ENCODE assay signal across 8 cellular contexts in genomic region chr10:29386347-29386999, GRCh38.
A peak's percentile ranks its signal among the peaks of the same experiment; 100 is the strongest.
DNase-seq lines count a peak whose midpoint lies in the region; ATAC-seq, FAIRE-seq and TF ChIP-seq lines count a peak whose summit lies in the region.

No MANE protein-coding gene starts in this region.

- peak overlapping the region; percentile 33; the same call in 1 of the 2 replicates for H2AFZ ChIP-seq in MM.1S (ENCODE audit: low read length)
- no peak overlapping the region for H2AFZ ChIP-seq in astrocyte (ENCODE audit: low read depth, low read length)
- H2AFZ ChIP-seq in keratinocyte (ENCODE audit: control insufficient read depth, low read length): no peak overlapping the region

- TF ChIP-seq POLR2A in tibial nerve (IDR thresholded peaks at IDR 0.05): no peak

- no peaks in the 10 kb centered on the region for H3K36me3 Mint-ChIP-seq in CD4-positive, alpha-beta memory T cell
- H3K36me3 Mint-ChIP-seq in astrocyte (ENCODE audit: low read depth, unreplicated experiment): peaks cover 3% of the 10 kb centered on the region

- intact Hi-C loops in CD4-positive, alpha-beta memory T cell (cut with micrococcal nuclease): loop anchor here (2.0 kb wide), 1 partner anchor 62 kb away; no protein-coding TSS in a partner anchor

- H3K9me3 Mint-ChIP-seq in CD4-positive, alpha-beta memory T cell: no peaks in the 10 kb centered on the region
- H3K9me3 Mint-ChIP-seq in astrocyte (ENCODE audit: unreplicated experiment): peaks cover 7% of the 10 kb centered on the region

- no peak overlapping the region for H3K4me3 Mint-ChIP-seq in CD4-positive, alpha-beta memory T cell
- H3K4me3 Mint-ChIP-seq in astrocyte (ENCODE audit: unreplicated experiment): no peak overlapping the region

- H3K27ac ChIP-seq in CD4-positive, alpha-beta memory T cell (ENCODE audit: low read depth, low read length): no peak overlapping the region
- H3K27ac ChIP-seq in MM.1S (ENCODE audit: low read length): no peak overlapping the region
- H3K27ac ChIP-seq in astrocyte (ENCODE audit: low read depth, low read length): no peak overlapping the region
- no peak overlapping the region for H3K27ac ChIP-seq in keratinocyte (ENCODE audit: control insufficient read depth, insufficient read depth, low read length)
- H3K27ac ChIP-seq in tibial nerve: no peak overlapping the region

- no peaks in the 10 kb centered on the region for H3F3A ChIP-seq in MM.1S (ENCODE audit: insufficient read depth, low read length)

- H3K4me3 ChIP-seq in CD4-positive, alpha-beta memory T cell (ENCODE audit: low read length in 2 of 2): no peak overlapping the region
- H3K4me3 ChIP-seq in MM.1S (ENCODE audit: low read length) (no peak overlapping the region; the same call in 1 of the 2 replicates), astrocyte (ENCODE audit: insufficient read depth, low read depth, low read length) (no peak overlapping the region), keratinocyte (ENCODE audit: control insufficient read depth in 2 of 3, extremely low read depth in 1 of 3, insufficient read depth in 2 of 3, low read depth in 1 of 3, low read length in 3 of 3) (no peak overlapping the region), tibial nerve (no peak overlapping the region)

- WGBS in tibial nerve, 2 donors: 45 to 46% methylated on average over 8 of the region's 8 CpGs

- H3K9me1 ChIP-seq in keratinocyte (ENCODE audit: control insufficient read depth, extremely low read depth, insufficient read depth, low read length): no peaks in the 10 kb centered on the region

- dilution Hi-C loops in keratinocyte (cut with MboI; ENCODE audit: extremely low pct_ligation_motif_present, low sequenced_read_pairs): no loop called here

- no peak overlapping the region for H3K27ac Mint-ChIP-seq in CD4-positive, alpha-beta memory T cell
- no peak overlapping the region for H3K27ac Mint-ChIP-seq in astrocyte (ENCODE audit: unreplicated experiment)

- H4K20me1 ChIP-seq in MM.1S (ENCODE audit: insufficient read depth, low read length) (no peaks in the 10 kb centered on the region), astrocyte (ENCODE audit: insufficient read depth, low read length) (no peaks in the 10 kb centered on the region), keratinocyte (ENCODE audit: control insufficient read depth, extremely low read depth, insufficient read depth, low read length) (no peaks in the 10 kb centered on the region)

- H3K79me2 ChIP-seq in MM.1S (ENCODE audit: low read length) (no peaks in the 10 kb centered on the region), astrocyte (ENCODE audit: insufficient read depth, low read length) (no peaks in the 10 kb centered on the region), keratinocyte (ENCODE audit: control insufficient read depth, insufficient read depth, low read length) (no peaks in the 10 kb centered on the region)

- H3K4me1 ChIP-seq in CD4-positive, alpha-beta memory T cell (ENCODE audit: insufficient read depth, low read length): no peaks in the 10 kb centered on the region
- no peaks in the 10 kb centered on the region for H3K4me1 ChIP-seq in MM.1S (ENCODE audit: low read length)
- H3K4me1 ChIP-seq in astrocyte (ENCODE audit: insufficient read depth, low read length): no peaks in the 10 kb centered on the region
- no peaks in the 10 kb centered on the region for H3K4me1 ChIP-seq in keratinocyte (ENCODE audit: control insufficient read depth, extremely low read depth, insufficient read depth, low read length)
- peaks cover 0 to 6% (median 0%) of the 10 kb centered on the region in 4 donors for H3K4me1 ChIP-seq in tibial nerve

- H3K9ac ChIP-seq in MM.1S (ENCODE audit: low read length) (no peak overlapping the region), astrocyte (ENCODE audit: low read length) (no peak overlapping the region), keratinocyte (ENCODE audit: control insufficient read depth, extremely low read depth, insufficient read depth, low read length) (no peak overlapping the region)

- H3K27me3 Mint-ChIP-seq in CD4-positive, alpha-beta memory T cell: peaks cover 2 to 8% of the 10 kb centered on the region in 2 donors
- peaks cover 9% of the 10 kb centered on the region for H3K27me3 Mint-ChIP-seq in astrocyte (ENCODE audit: low read depth, unreplicated experiment)

- no peak for ATAC-seq in HG03571 (IDR thresholded peaks at IDR 0.05; ENCODE audit: unreplicated experiment)

- H3K4me2 ChIP-seq in MM.1S (ENCODE audit: low read depth, low read length) (peak overlapping the region; percentile 35; the same call in 1 of the 2 replicates), astrocyte (ENCODE audit: low read length) (peak overlapping the region; percentile 46), keratinocyte (ENCODE audit: control insufficient read depth, extremely low read depth, insufficient read depth, low read depth, low read length) (no peak overlapping the region)

- peak; percentile 25 to 43 (median 37) for DNase-seq in CD4-positive, alpha-beta memory T cell
- DNase-seq in GM18507 (ENCODE audit: extremely low spot score, insufficient read length, low read depth): no peak
- peak; percentile 45 for DNase-seq in MM.1S
- peak; percentile 39 for DNase-seq in astrocyte (ENCODE audit: low read depth)
- no peak for DNase-seq in keratinocyte (ENCODE audit: low read depth, low spot score)
- DNase-seq in tibial nerve (ENCODE audit: low spot score in 2 of 2): no peak
- no peak for DNase-seq in activated gamma-delta T cell (lab: John Stamatoyannopoulos, UW)

- no peak for TF ChIP-seq EP300 in tibial nerve (IDR thresholded peaks at IDR 0.05)

- no peaks in the 10 kb centered on the region for H3K9me2 ChIP-seq in MM.1S (replicated peaks; ENCODE audit: insufficient read depth, low read length)

- CTCF ChIA-PET in CD4-positive, alpha-beta memory T cell (lab: Charles Lee; ENCODE audit: partially characterized antibody): interaction anchor here (0.7 to 6.6 kb wide), 18 partner anchors 8 to 1206 kb away, joined by 3 to 47 read pairs (median 4); no protein-coding TSS in a partner anchor

- TF ChIP-seq CTCF in MM.1S (IDR thresholded peaks at IDR 0.05; ENCODE audit: low read length) (peak; percentile 68), astrocyte (IDR thresholded peaks at IDR 0.05; ENCODE audit: insufficient read depth, low read depth, low read length) (peak; percentile 70), keratinocyte (optimal IDR thresholded peaks at IDR 0.05 in 1 of 3, IDR thresholded peaks at IDR 0.05 in 1 of 3, conservative IDR thresholded peaks at IDR 0.05 in 1 of 3; ENCODE audit: extremely low read depth in 1 of 3, insufficient read depth in 2 of 3, low read length in 3 of 3) (peak; percentile 38 to 56 (median 42)), tibial nerve (IDR thresholded peaks at IDR 0.05) (peak; percentile 64 to 82 (median 67))

- POLR2A ChIA-PET in CD4-positive, alpha-beta memory T cell (lab: Charles Lee; ENCODE audit: partially characterized antibody): no interaction called here

- H3K27me3 ChIP-seq in CD4-positive, alpha-beta memory T cell (ENCODE audit: insufficient read depth, low read length): no peaks in the 10 kb centered on the region
- H3K27me3 ChIP-seq in MM.1S (replicated peaks; ENCODE audit: insufficient read depth, low read length) (no peaks in the 10 kb centered on the region), astrocyte (ENCODE audit: insufficient read depth, low read length) (peaks cover 4% of the 10 kb centered on the region), keratinocyte (ENCODE audit: control insufficient read depth, extremely low read depth, insufficient read depth, low read length) (peaks cover 3% of the 10 kb centered on the region), tibial nerve (no peaks in the 10 kb centered on the region)

- H3K9me3 ChIP-seq in CD4-positive, alpha-beta memory T cell (ENCODE audit: control insufficient read depth in 1 of 2, low read length in 2 of 2): no peaks in the 10 kb centered on the region
- H3K9me3 ChIP-seq in MM.1S (replicated peaks; ENCODE audit: insufficient read depth, low read length) (no peaks in the 10 kb centered on the region), astrocyte (ENCODE audit: insufficient read depth, low read depth, low read length) (no peaks in the 10 kb centered on the region), keratinocyte (ENCODE audit: control insufficient read depth, low read depth, low read length) (no peaks in the 10 kb centered on the region), tibial nerve (no peaks in the 10 kb centered on the region)

- peaks cover 0 to 3% (median 2%) of the 10 kb centered on the region in 4 donors for H3K4me1 Mint-ChIP-seq in CD4-positive, alpha-beta memory T cell
- H3K4me1 Mint-ChIP-seq in astrocyte (ENCODE audit: low read depth, unreplicated experiment): no peaks in the 10 kb centered on the region

- H3K36me3 ChIP-seq in CD4-positive, alpha-beta memory T cell (ENCODE audit: insufficient read depth, low read length): no peaks in the 10 kb centered on the region
- H3K36me3 ChIP-seq in MM.1S (replicated peaks; ENCODE audit: insufficient read depth, low read length) (no peaks in the 10 kb centered on the region), astrocyte (ENCODE audit: insufficient read depth, low read length) (no peaks in the 10 kb centered on the region), keratinocyte (ENCODE audit: control insufficient read depth in 2 of 2, extremely low read depth in 1 of 2, insufficient read depth in 2 of 2, low read length in 2 of 2) (no peaks in the 10 kb centered on the region), tibial nerve (no peaks in the 10 kb centered on the region)

- peak; percentile 81 for FAIRE-seq in GM18507 (lab: Jason Lieb, UNC)
- no peak for FAIRE-seq in astrocyte (lab: Jason Lieb, UNC)
- FAIRE-seq in keratinocyte (lab: Jason Lieb, UNC): no peak

Comparison
In these comparisons a context has a peak if more than half of its experiments do, and no peak if none do; other contexts are left out.
1. DNase-seq: peak in CD4-positive, alpha-beta memory T cell (5 of 5), MM.1S (single experiment) and astrocyte (single experiment); none in GM18507 (single experiment), keratinocyte (single experiment), tibial nerve (0 of 2) and activated gamma-delta T cell (single experiment).
2. Peak in every context shown above with its lines, with median percentiles within 50 percentile points of each other: CTCF ChIP-seq.